In genomic region chr17:68535903-68536302, GRCh38 we compare ENCODE assay signal across 17 cellular contexts.
"Had no signal": no experiment of that assay in that cellular context is flagged by ENCODE, and none has a peak within 500 bp of the region (broad histone marks: within the 10 kb centered on the region; RNA-seq: fewer than 3 reads in every experiment).

No MANE protein-coding gene starts in this region.

- H3K9me3 ChIP-seq: upper lobe of left lung had no signal

- H3K4me1 ChIP-seq: foreskin keratinocyte had no signal

- H3K9me3 Mint-ChIP-seq: activated naive CD8-positive, alpha-beta T cell treated with anti-CD3 and anti-CD28 coated beads, Interleukin-2, amount 10 ng/mL, durations not matched to agents 7 days and 5 days; immature natural killer cell; neural crest cell; stimulated activated effector memory CD8-positive, alpha-beta T cell treated with anti-CD3 and anti-CD28 coated beads, Interleukin-12 subunit alpha, Interleukin-12 subunit beta, amount 100 ng/mL, for 72 hours had no signal

- H3K4me1 Mint-ChIP-seq: neural crest cell had no signal

- H3K27ac ChIP-seq: brain microvascular endothelial cell, foreskin keratinocyte had no signal

- H3K27me3 ChIP-seq: brain microvascular endothelial cell, foreskin keratinocyte, upper lobe of left lung had no signal

- H3K27me3 Mint-ChIP-seq: activated naive CD8-positive, alpha-beta T cell treated with anti-CD3 and anti-CD28 coated beads, Interleukin-2, amount 10 ng/mL, durations not matched to agents 7 days and 5 days had no signal

- DNase-seq: activated CD4-positive, alpha-beta T cell treated with anti-CD3 and anti-CD28 coated beads, Interleukin-2, amount 50 U/mL, for 4 hours; activated gamma-delta T cell; activated naive CD8-positive, alpha-beta T cell treated with anti-CD3 and anti-CD28 coated beads, Interleukin-2, amount 10 ng/mL, durations not matched to agents 7 days and 5 days; activated T-cell treated with anti-CD3 and anti-CD28 coated beads, Interleukin-2, amount 50 U/mL, for 48 hours; anterior cingulate cortex; brain microvascular endothelial cell; cerebellar nuclear complex; effector CD8-positive, alpha-beta T cell; foreskin keratinocyte; glutamatergic neuron; immature natural killer cell; midbrain; substantia nigra; upper lobe of left lung had no signal

- H3K4me3 Mint-ChIP-seq: activated naive CD8-positive, alpha-beta T cell treated with anti-CD3 and anti-CD28 coated beads, Interleukin-2, amount 10 ng/mL, durations not matched to agents 7 days and 5 days; immature natural killer cell; neural crest cell; stimulated activated effector memory CD8-positive, alpha-beta T cell treated with anti-CD3 and anti-CD28 coated beads, Interleukin-12 subunit alpha, Interleukin-12 subunit beta, amount 100 ng/mL, for 72 hours had no signal

- H3K4me3 ChIP-seq: lung, upper lobe of left lung had no signal

- ATAC-seq: foreskin keratinocyte; stimulated activated effector memory CD8-positive, alpha-beta T cell treated with anti-CD3 and anti-CD28 coated beads, Interleukin-12 subunit alpha, Interleukin-12 subunit beta, amount 100 ng/mL, for 72 hours had no signal

- H3K27ac Mint-ChIP-seq: activated naive CD8-positive, alpha-beta T cell treated with anti-CD3 and anti-CD28 coated beads, Interleukin-2, amount 10 ng/mL, durations not matched to agents 7 days and 5 days; stimulated activated effector memory CD8-positive, alpha-beta T cell treated with anti-CD3 and anti-CD28 coated beads, Interleukin-12 subunit alpha, Interleukin-12 subunit beta, amount 100 ng/mL, for 72 hours had no signal
